8 cellular contexts compared by ENCODE assay signal in the genomic region with DNA sequence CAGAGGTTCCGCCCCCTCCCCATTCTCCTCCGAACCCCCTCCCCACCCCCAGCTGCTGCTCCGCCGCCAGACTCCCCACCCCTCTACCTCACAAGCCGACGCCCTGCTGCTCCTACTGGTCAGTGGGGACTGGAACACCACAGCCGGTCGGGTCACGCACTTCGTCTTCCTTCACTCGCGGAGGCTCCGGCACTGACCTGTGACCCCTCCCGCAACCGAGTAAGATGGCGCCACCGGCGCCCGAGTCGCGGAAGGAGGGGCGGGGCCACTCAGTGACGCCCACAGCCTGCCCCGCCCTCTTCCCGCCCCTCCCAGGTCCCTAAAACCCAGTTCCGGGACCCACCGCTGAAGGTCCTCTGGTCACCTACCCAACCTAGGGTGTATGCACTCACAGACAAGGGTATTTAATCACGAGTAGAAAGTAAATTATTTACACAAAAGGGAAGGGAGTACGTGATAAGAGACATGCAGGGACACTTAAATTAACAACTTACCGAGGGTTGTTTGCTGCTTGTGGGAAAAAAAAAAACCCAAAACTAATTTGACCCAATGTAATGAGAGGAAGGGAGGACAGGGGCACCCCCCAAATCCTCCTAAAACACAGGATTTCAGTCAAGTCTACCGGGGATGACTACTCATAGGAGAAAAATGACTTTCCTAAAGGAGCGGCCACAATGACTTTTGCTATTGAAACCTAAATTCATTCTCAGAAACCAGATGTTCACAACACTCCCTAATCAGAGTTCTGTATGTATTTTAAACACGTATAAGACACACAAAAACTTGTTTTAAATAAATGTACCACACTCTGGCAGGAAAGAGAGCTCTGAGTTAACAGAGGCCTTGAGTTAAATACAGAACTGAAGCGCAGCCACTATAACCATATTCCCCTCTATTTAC. TPM values are rescaled to one million over a fixed set of nuclear protein-coding genes. Genes with fewer than 3 reads are reported as not detected.
DNase-seq lines count a peak whose midpoint lies in the region; ATAC-seq, FAIRE-seq and TF ChIP-seq lines count a peak whose summit lies in the region.

Gene RIT1, minus strand, starts transcription at position 194 of the 900 bp plus-strand sequence. CDS start 588 bp downstream, outside the sequence.

- H3K4me1 ChIP-seq in HUES6 (ENCODE audit: control insufficient read depth, insufficient read depth, low read length) = peaks cover 12% of the 10 kb centered on the region; the same call in 1 of the 2 replicates
- no peaks in the 10 kb centered on the region for H3K4me1 ChIP-seq in esophagus (ENCODE audit: control insufficient read depth in 2 of 2, insufficient read depth in 2 of 2, low read length in 1 of 2)
- peaks cover 3 to 10% of the 10 kb centered on the region in 2 donors for H3K4me1 ChIP-seq in mucosa of rectum (ENCODE audit: control insufficient read depth in 2 of 2, insufficient read depth in 2 of 2, low read length in 2 of 2)

- FAIRE-seq in D721Med (lab: Jason Lieb, UNC) = no peak

- H3K4me3 Mint-ChIP-seq in activated T-cell treated with anti-CD3 and anti-CD28 coated beads, Interleukin-2, amount 50 U/mL, for 24 hours = peak within 1 kb of the TSS; percentile 94

- H3K9ac ChIP-seq in HUES6 (ENCODE audit: low read length) = peak within 1 kb of the TSS; percentile 65
- peak within 1 kb of the TSS; percentile 73 to 79 for H3K9ac ChIP-seq in mucosa of rectum (ENCODE audit: low read depth in 1 of 2, low read length in 2 of 2)

- H3K27me3 ChIP-seq in HUES6 (ENCODE audit: control insufficient read depth, insufficient read depth, low read length) = no peaks in the 10 kb centered on the region
- no peaks in the 10 kb centered on the region for H3K27me3 ChIP-seq in esophagus (ENCODE audit: control insufficient read depth in 1 of 2, insufficient read depth in 2 of 2, low read length in 2 of 2)
- H3K27me3 ChIP-seq in mucosa of rectum (ENCODE audit: control insufficient read depth in 2 of 2, insufficient read depth in 2 of 2, low read length in 2 of 2) = no peaks in the 10 kb centered on the region

- peak; percentile 63 for DNase-seq in D721Med (ENCODE audit: insufficient read length, low spot score)
- DNase-seq in activated T-cell treated with anti-CD3 and anti-CD28 coated beads, Interleukin-2, amount 50 U/mL, for 24 hours = peak; percentile 87
- peak; percentile 92 for DNase-seq in stimulated activated CD8-positive, alpha-beta memory T cell treated with anti-CD3 and anti-CD28 coated beads, Interleukin-4, amount 100 ng/mL, for 48 hours

- H3K36me3 ChIP-seq in HUES6 (ENCODE audit: control insufficient read depth, insufficient read depth, low read length) = peaks cover 74% of the 10 kb centered on the region
- H3K36me3 ChIP-seq in esophagus (ENCODE audit: control insufficient read depth in 2 of 2, insufficient read depth in 2 of 2, low read length in 1 of 2) = peaks cover 0 to 3% of the 10 kb centered on the region in 2 donors
- peaks cover 22 to 42% of the 10 kb centered on the region in 2 donors for H3K36me3 ChIP-seq in mucosa of rectum (ENCODE audit: control insufficient read depth in 2 of 2, insufficient read depth in 2 of 2, low read length in 2 of 2)

- peaks cover 97% of the 10 kb centered on the region for H3K36me3 Mint-ChIP-seq in activated T-cell treated with anti-CD3 and anti-CD28 coated beads, Interleukin-2, amount 50 U/mL, for 24 hours (ENCODE audit: low read depth)

- H3K27ac Mint-ChIP-seq in activated T-cell treated with anti-CD3 and anti-CD28 coated beads, Interleukin-2, amount 50 U/mL, for 24 hours = peak within 1 kb of the TSS; percentile 98

- H3K4me3 ChIP-seq in HUES6 (ENCODE audit: low read depth, low read length) (peak within 1 kb of the TSS; percentile 73), esophagus (ENCODE audit: low read depth in 1 of 2, low read length in 2 of 2) (peak within 1 kb of the TSS; percentile 61 to 93), mucosa of rectum (ENCODE audit: low read length in 2 of 2) (peak within 1 kb of the TSS; percentile 88 to 92)

- 6% methylated on average over 34 of the region's 34 CpGs for WGBS in esophagus, 2 donors

- H3K9me3 Mint-ChIP-seq in activated T-cell treated with anti-CD3 and anti-CD28 coated beads, Interleukin-2, amount 50 U/mL, for 24 hours = no peaks in the 10 kb centered on the region

- TF ChIP-seq CTCF in D721Med (IDR thresholded peaks at IDR 0.05; ENCODE audit: insufficient read depth, missing control alignments) = no peak

- H3K9me3 ChIP-seq in HUES6 (ENCODE audit: control insufficient read depth, insufficient read depth, low read depth, low read length) (no peaks in the 10 kb centered on the region), esophagus (ENCODE audit: control insufficient read depth in 2 of 2, insufficient read depth in 1 of 2, low read depth in 1 of 2, low read length in 1 of 2) (no peaks in the 10 kb centered on the region), mucosa of rectum (ENCODE audit: control insufficient read depth in 2 of 2, low read length in 2 of 2) (no peaks in the 10 kb centered on the region)

- H3K4me1 Mint-ChIP-seq in activated T-cell treated with anti-CD3 and anti-CD28 coated beads, Interleukin-2, amount 50 U/mL, for 24 hours (ENCODE audit: low read depth) = peaks cover 27% of the 10 kb centered on the region

- no peaks in the 10 kb centered on the region for H3K27me3 Mint-ChIP-seq in activated T-cell treated with anti-CD3 and anti-CD28 coated beads, Interleukin-2, amount 50 U/mL, for 24 hours

- peak; percentile 73 for ATAC-seq in GM21390 (IDR thresholded peaks at IDR 0.05; ENCODE audit: unreplicated experiment)

- H3K27ac ChIP-seq in HUES6 (ENCODE audit: low read depth, low read length) (peak within 1 kb of the TSS; percentile 9; the same call in 1 of the 2 replicates), esophagus (ENCODE audit: low read depth in 2 of 2, low read length in 1 of 2) (peak within 1 kb of the TSS; percentile 88 to 96), mucosa of rectum (ENCODE audit: low read depth in 2 of 2, low read length in 2 of 2) (peak within 1 kb of the TSS; percentile 88 to 89)

TF ChIP-seq in PFSK-1, 5 proteins besides CTCF, POLR2A, EP300 and RAD21:
- peak; percentile 73 for TF ChIP-seq POLR2AphosphoS5 (IDR thresholded peaks at IDR 0.05; ENCODE audit: low read depth, low read length)
- TF ChIP-seq TAF1 (IDR thresholded peaks at IDR 0.05; ENCODE audit: borderline replicate concordance, insufficient read depth, low read length) = 0 out of 2 replicates have a peak, but pooled peaks have one; percentile 47
- peak; percentile 35 for TF ChIP-seq FOXP2 (optimal IDR thresholded peaks at IDR 0.05; ENCODE audit: borderline replicate concordance, extremely low read depth, extremely low read length, insufficient read depth)
- TF ChIP-seq, protein P1, sequence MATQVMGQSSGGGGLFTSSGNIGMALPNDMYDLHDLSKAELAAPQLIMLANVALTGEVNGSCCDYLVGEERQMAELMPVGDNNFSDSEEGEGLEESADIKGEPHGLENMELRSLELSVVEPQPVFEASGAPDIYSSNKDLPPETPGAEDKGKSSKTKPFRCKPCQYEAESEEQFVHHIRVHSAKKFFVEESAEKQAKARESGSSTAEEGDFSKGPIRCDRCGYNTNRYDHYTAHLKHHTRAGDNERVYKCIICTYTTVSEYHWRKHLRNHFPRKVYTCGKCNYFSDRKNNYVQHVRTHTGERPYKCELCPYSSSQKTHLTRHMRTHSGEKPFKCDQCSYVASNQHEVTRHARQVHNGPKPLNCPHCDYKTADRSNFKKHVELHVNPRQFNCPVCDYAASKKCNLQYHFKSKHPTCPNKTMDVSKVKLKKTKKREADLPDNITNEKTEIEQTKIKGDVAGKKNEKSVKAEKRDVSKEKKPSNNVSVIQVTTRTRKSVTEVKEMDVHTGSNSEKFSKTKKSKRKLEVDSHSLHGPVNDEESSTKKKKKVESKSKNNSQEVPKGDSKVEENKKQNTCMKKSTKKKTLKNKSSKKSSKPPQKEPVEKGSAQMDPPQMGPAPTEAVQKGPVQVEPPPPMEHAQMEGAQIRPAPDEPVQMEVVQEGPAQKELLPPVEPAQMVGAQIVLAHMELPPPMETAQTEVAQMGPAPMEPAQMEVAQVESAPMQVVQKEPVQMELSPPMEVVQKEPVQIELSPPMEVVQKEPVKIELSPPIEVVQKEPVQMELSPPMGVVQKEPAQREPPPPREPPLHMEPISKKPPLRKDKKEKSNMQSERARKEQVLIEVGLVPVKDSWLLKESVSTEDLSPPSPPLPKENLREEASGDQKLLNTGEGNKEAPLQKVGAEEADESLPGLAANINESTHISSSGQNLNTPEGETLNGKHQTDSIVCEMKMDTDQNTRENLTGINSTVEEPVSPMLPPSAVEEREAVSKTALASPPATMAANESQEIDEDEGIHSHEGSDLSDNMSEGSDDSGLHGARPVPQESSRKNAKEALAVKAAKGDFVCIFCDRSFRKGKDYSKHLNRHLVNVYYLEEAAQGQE (IDR thresholded peaks at IDR 0.05; ENCODE audit: insufficient read depth in 1 of 2, low read depth in 2 of 2, low read length in 2 of 2) = no peak
- TF ChIP-seq SIN3A (IDR thresholded peaks at IDR 0.05; ENCODE audit: borderline replicate concordance, insufficient read depth, low read length) = peak; percentile 90

RNA-seq across cellular contexts. Expression of gene RIT1, which starts in this region (rescaled TPM):
- polyA plus RNA-seq in PFSK-1 (2012; ENCODE audit: insufficient read length, low read depth) = 34.0 TPM
- polyA plus RNA-seq in esophagus = 10 to 100 TPM; 23.4 to 29.7 TPM

Comparison
In these comparisons a context has a peak if more than half of its experiments do, and no peak if none do; other contexts are left out.
1. Peak in every context shown above with its lines: DNase-seq, ATAC-seq, H3K4me3 ChIP-seq and H3K27ac ChIP-seq.
2. H3K27ac ChIP-seq: peak in every context shown above with its lines; median percentile 92 in esophagus; 88 in mucosa of rectum; 9 in HUES6.